In the genomic region with DNA sequence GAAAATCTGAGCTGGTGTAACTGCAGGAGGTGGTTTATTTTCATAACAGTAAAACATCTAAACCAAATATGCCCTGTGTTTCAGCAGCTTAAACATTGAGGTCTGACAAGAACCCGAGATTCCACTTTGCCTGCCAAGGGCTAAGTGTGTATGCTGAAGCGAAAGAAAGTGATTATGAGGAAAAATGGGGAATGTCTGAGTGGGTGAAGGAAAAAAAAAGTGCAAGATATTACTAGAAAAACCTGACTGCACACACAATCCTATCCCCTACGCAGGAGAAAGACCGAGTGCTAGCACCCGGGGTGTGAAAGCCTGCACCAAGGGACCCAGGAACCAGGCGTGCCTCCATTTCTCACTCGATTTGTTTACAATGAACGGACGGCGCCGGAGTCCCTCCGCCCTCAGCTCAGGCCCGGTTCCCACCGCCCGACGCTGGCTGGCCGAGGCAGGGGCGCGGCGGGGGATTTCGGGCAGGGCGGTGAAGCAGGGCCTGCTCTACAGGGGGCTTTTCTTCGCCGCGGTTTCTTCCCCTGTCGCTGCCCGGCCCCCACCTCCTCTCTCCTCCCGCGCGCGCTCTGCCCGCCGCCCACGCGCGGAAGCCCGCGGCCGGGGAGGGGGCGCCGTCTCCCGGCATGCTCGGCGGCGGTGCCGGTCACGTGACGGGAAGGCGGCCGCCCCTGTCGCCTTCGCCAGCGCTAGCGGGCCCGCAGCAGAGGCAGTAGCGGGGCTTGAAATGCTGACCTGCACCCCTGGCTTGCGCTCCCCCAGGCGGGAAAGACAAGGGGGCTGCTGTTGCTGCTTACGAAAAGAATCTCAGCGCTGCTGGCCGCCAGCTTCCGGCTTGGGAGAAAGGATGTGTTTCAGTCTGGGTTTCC, we compare ENCODE assay signal across 8 cellular contexts. TPM values are rescaled to one million over a fixed set of nuclear protein-coding genes. Genes with fewer than 3 reads are reported as not detected.
DNase-seq lines count a peak whose midpoint lies in the region; ATAC-seq lines count a peak whose summit lies in the region.

No MANE protein-coding gene starts in this region.

- H3K27ac ChIP-seq in layer of hippocampus (ENCODE audit: low read depth, low read length) = peak overlapping the region; percentile 99

- DNase-seq in DMS 273 (lab: John Stamatoyannopoulos, UW; ENCODE audit: unreplicated experiment) (peak; percentile 84), DMS 273 treated with DMSO at 0.1 percent for 48 hours (lab: John Stamatoyannopoulos, UW) (no peak), NCI-H1930 (lab: John Stamatoyannopoulos, UW) (peak; percentile 24 to 66), cerebellum (ENCODE audit: low spot score) (peak; percentile 88)
- DNase-seq in activated CD4-positive, CD25-positive, alpha-beta regulatory T cell treated with anti-CD3 and anti-CD28 coated beads, Interleukin-2, amount 50 U/mL, for 72 hours = peak; percentile 88
- DNase-seq in stimulated activated CD4-positive, alpha-beta T cell treated with anti-CD3 and anti-CD28 coated beads, Interleukin-1b, Interleukin-23, amount 100 ng/mL, for 24 hours (ENCODE audit: low read depth in 4 of 4, low spot score in 1 of 4) = peak; percentile 50 to 77 (median 62)

- H3K27me3 ChIP-seq in layer of hippocampus (ENCODE audit: control insufficient read depth, insufficient read depth, low read length) = no peaks in the 10 kb centered on the region

- ATAC-seq in HG02798 (IDR thresholded peaks at IDR 0.05; ENCODE audit: poor library complexity, unreplicated experiment) = peak; percentile 91

RNA-seq across cellular contexts. Expression of gene ITPKB, which starts 35.9 kb away (rescaled TPM):
- 13.5 TPM for total RNA-seq in cerebellum
